20 cellular contexts compared by ENCODE assay signal in the genomic region with DNA sequence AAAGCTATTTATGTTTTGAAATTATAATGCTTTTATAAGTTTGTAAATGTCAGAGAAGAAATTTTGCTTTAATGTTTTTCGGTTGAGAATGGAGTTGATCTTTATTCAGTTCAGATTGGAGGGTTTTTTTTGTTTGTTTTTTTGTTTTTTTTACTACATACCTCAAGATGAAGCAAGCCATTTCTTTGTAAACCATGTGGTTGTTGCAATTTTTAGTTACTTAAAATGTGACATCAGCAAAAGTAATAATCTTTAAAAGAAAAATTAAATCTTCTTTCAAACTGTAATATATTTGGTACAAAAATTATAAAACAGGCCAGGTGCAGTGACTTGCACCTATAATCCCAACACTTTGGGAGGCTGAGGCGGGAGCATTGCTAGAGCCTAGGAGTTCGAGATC.
DNase-seq lines count a peak whose midpoint lies in the region; ATAC-seq and FAIRE-seq lines count a peak whose summit lies in the region.
"Had no signal": no experiment of that assay in that cellular context is flagged by ENCODE, and none has a peak within 500 bp of the region (broad histone marks: within the 10 kb centered on the region; RNA-seq: fewer than 3 reads in every experiment).

No MANE protein-coding gene starts in this region.

- peaks cover 2% of the 10 kb centered on the region for H3K36me3 ChIP-seq in CD4-positive, alpha-beta memory T cell (ENCODE audit: insufficient read depth, low read length)
- H3K36me3 ChIP-seq: adrenal gland, cardiac muscle cell, prostate gland had no signal

- H3K27me3 ChIP-seq in CD4-positive, alpha-beta memory T cell (ENCODE audit: insufficient read depth, low read length) = no peaks in the 10 kb centered on the region
- H3K27me3 ChIP-seq: adrenal gland, cardiac muscle cell had no signal

- H3K9me3 ChIP-seq in CD4-positive, alpha-beta memory T cell (ENCODE audit: control insufficient read depth in 1 of 2, low read length in 2 of 2) = no peaks in the 10 kb centered on the region
- H3K9me3 ChIP-seq: adrenal gland, prostate gland had no signal

- no peak overlapping the region for H3K4me3 ChIP-seq in CD4-positive, alpha-beta memory T cell (ENCODE audit: low read length in 2 of 2)
- H3K4me3 ChIP-seq: adrenal gland, cardiac muscle cell, GM23248, prostate gland had no signal

- POLR2A ChIA-PET in CD4-positive, alpha-beta memory T cell (lab: Charles Lee; ENCODE audit: partially characterized antibody) = interaction anchor here (0.7 to 5.4 kb wide), 6 partner anchors 7 to 103 kb away, joined by 3 to 36 read pairs (median 10); no protein-coding TSS in a partner anchor

- H3K4me3 Mint-ChIP-seq in T-helper 2 cell treated with Interferon-gamma antibody and Interleukin-4, amounts not matched to agents 5 μg/mL and 100 μg/mL, for 36 hours = peak overlapping the region; percentile 32
- H3K4me3 Mint-ChIP-seq in CD4-positive, alpha-beta memory T cell = peak overlapping the region in 6 of 8 donors; percentile 31 to 63 (median 36)
- no peak overlapping the region for H3K4me3 Mint-ChIP-seq in activated naive CD8-positive, alpha-beta T cell treated with anti-CD3 and anti-CD28 coated beads for 36 hours
- H3K4me3 Mint-ChIP-seq in memory B cell = no peak overlapping the region

- H3K27ac Mint-ChIP-seq in T-helper 2 cell treated with Interferon-gamma antibody and Interleukin-4, amounts not matched to agents 5 μg/mL and 100 μg/mL, for 36 hours = peak overlapping the region; percentile 58
- peak overlapping the region; percentile 45 to 97 (median 73) for H3K27ac Mint-ChIP-seq in CD4-positive, alpha-beta memory T cell
- H3K27ac Mint-ChIP-seq in activated naive CD8-positive, alpha-beta T cell treated with anti-CD3 and anti-CD28 coated beads for 36 hours = peak overlapping the region; percentile 83
- peak overlapping the region; percentile 75 for H3K27ac Mint-ChIP-seq in memory B cell

- CTCF ChIA-PET in CD4-positive, alpha-beta memory T cell (lab: Charles Lee; ENCODE audit: partially characterized antibody) = interaction anchor here (0.8 to 1.7 kb wide), 4 partner anchors 9 to 102 kb away, joined by 3 to 9 read pairs (median 5); no protein-coding TSS in a partner anchor

- peaks cover 61% of the 10 kb centered on the region for H3K4me1 Mint-ChIP-seq in T-helper 2 cell treated with Interferon-gamma antibody and Interleukin-4, amounts not matched to agents 5 μg/mL and 100 μg/mL, for 36 hours (ENCODE audit: low read depth)
- peaks cover 59 to 96% (median 75%) of the 10 kb centered on the region in 4 donors for H3K4me1 Mint-ChIP-seq in CD4-positive, alpha-beta memory T cell
- peaks cover 73% of the 10 kb centered on the region for H3K4me1 Mint-ChIP-seq in activated naive CD8-positive, alpha-beta T cell treated with anti-CD3 and anti-CD28 coated beads for 36 hours
- H3K4me1 Mint-ChIP-seq in memory B cell = peaks cover 44% of the 10 kb centered on the region

- no peak for FAIRE-seq in GM19239 (lab: Jason Lieb, UNC)

- peaks cover 97% of the 10 kb centered on the region for H3K4me1 ChIP-seq in CD4-positive, alpha-beta memory T cell (ENCODE audit: insufficient read depth, low read length)
- H3K4me1 ChIP-seq: adrenal gland, prostate gland had no signal

- H3K27ac ChIP-seq in CD4-positive, alpha-beta memory T cell (ENCODE audit: low read depth, low read length) = peak overlapping the region; percentile 18
- H3K27ac ChIP-seq: adrenal gland, cardiac muscle cell, GM23248, prostate gland had no signal

- peaks cover 61% of the 10 kb centered on the region for H3K36me3 Mint-ChIP-seq in T-helper 2 cell treated with Interferon-gamma antibody and Interleukin-4, amounts not matched to agents 5 μg/mL and 100 μg/mL, for 36 hours (ENCODE audit: low read depth)
- peaks cover 41 to 60% of the 10 kb centered on the region in 2 donors for H3K36me3 Mint-ChIP-seq in CD4-positive, alpha-beta memory T cell
- peaks cover 75% of the 10 kb centered on the region for H3K36me3 Mint-ChIP-seq in activated naive CD8-positive, alpha-beta T cell treated with anti-CD3 and anti-CD28 coated beads for 36 hours
- H3K36me3 Mint-ChIP-seq in memory B cell = peaks cover 36% of the 10 kb centered on the region

- ATAC-seq in memory B cell (ENCODE audit: low read depth) = no peak
- ATAC-seq: left colon had no signal

- intact Hi-C loops in CD4-positive, alpha-beta memory T cell (cut with micrococcal nuclease) = no loop called here

- peaks cover 5% of the 10 kb centered on the region for H3K9me3 Mint-ChIP-seq in T-helper 2 cell treated with Interferon-gamma antibody and Interleukin-4, amounts not matched to agents 5 μg/mL and 100 μg/mL, for 36 hours
- no peaks in the 10 kb centered on the region for H3K9me3 Mint-ChIP-seq in CD4-positive, alpha-beta memory T cell
- H3K9me3 Mint-ChIP-seq in activated naive CD8-positive, alpha-beta T cell treated with anti-CD3 and anti-CD28 coated beads for 36 hours = peaks cover 9% of the 10 kb centered on the region
- peaks cover 1% of the 10 kb centered on the region for H3K9me3 Mint-ChIP-seq in memory B cell

- no peaks in the 10 kb centered on the region for H3K27me3 Mint-ChIP-seq in T-helper 2 cell treated with Interferon-gamma antibody and Interleukin-4, amounts not matched to agents 5 μg/mL and 100 μg/mL, for 36 hours (ENCODE audit: low read depth)
- no peaks in the 10 kb centered on the region for H3K27me3 Mint-ChIP-seq in CD4-positive, alpha-beta memory T cell
- H3K27me3 Mint-ChIP-seq in activated naive CD8-positive, alpha-beta T cell treated with anti-CD3 and anti-CD28 coated beads for 36 hours = no peaks in the 10 kb centered on the region
- no peaks in the 10 kb centered on the region for H3K27me3 Mint-ChIP-seq in memory B cell

- no peak for DNase-seq in T-helper 2 cell treated with Interferon-gamma antibody and Interleukin-4, amounts not matched to agents 5 μg/mL and 100 μg/mL, for 36 hours (ENCODE audit: low spot score)
- no peak for DNase-seq in T-helper 2 cell
- no peak for DNase-seq in CD4-positive, alpha-beta memory T cell
- DNase-seq in activated naive CD8-positive, alpha-beta T cell treated with anti-CD3 and anti-CD28 coated beads for 36 hours = no peak
- DNase-seq in memory B cell (ENCODE audit: low spot score in 2 of 2) = no peak
- no peak for DNase-seq in amniotic stem cell (lab: John Stamatoyannopoulos, UW)
- DNase-seq in GM19239 (ENCODE audit: insufficient read length, low spot score) = no peak
- no peak for DNase-seq in stimulated activated naive CD4-positive, alpha-beta T cell (lab: John Stamatoyannopoulos, UW)
- DNase-seq: 8988T; activated CD4-positive, CD25-positive, alpha-beta regulatory T cell; activated CD8-positive, alpha-beta memory T cell treated with anti-CD3 and anti-CD28 coated beads, Interleukin-2, amount 50 U/mL, for 48 hours; adrenal gland; GM23248; left colon; NCI-H1436 treated with DMSO at 0.1 percent for 48 hours; NCI-H748 treated with DMSO at 0.1 percent for 48 hours; SHP77 treated with DMSO at 0.1 percent for 48 hours; stimulated activated CD4-positive, alpha-beta T cell treated with anti-CD3 and anti-CD28 coated beads, Interleukin-2, amount 100 ng/mL, for 24 hours had no signal

Comparison
In these comparisons a context has a peak if more than half of its experiments do, and no peak if none do; other contexts are left out.
1. H3K4me3 Mint-ChIP-seq: peak in T-helper 2 cell treated with Interferon-gamma antibody and Interleukin-4, amounts not matched to agents 5 μg/mL and 100 μg/mL, for 36 hours (single experiment) and CD4-positive, alpha-beta memory T cell (6 of 8); none in activated naive CD8-positive, alpha-beta T cell treated with anti-CD3 and anti-CD28 coated beads for 36 hours (single experiment) and memory B cell (single experiment).
2. Peak in every context shown above with its lines, with median percentiles within 50 percentile points of each other: H3K27ac Mint-ChIP-seq.